Comparison of ENCODE assay signal across 10 cellular contexts in genomic region chr4:42673084-42673429, GRCh38. TPM values are rescaled to one million over a fixed set of nuclear protein-coding genes. Genes with fewer than 3 reads are reported as not detected.
A peak's percentile ranks its signal among the peaks of the same experiment; 100 is the strongest.
DNase-seq lines count a peak whose midpoint lies in the region; ATAC-seq and TF ChIP-seq lines count a peak whose summit lies in the region.
"Had no signal": no experiment of that assay in that cellular context is flagged by ENCODE, and none has a peak within 500 bp of the region (broad histone marks: within the 10 kb centered on the region; RNA-seq: fewer than 3 reads in every experiment).

No MANE protein-coding gene starts in this region.

- H3K9ac ChIP-seq in PC-3 (ENCODE audit: low read length): no peak overlapping the region

- H3K36me3 ChIP-seq in stomach (no peaks in the 10 kb centered on the region), spleen (no peaks in the 10 kb centered on the region), PC-3 (ENCODE audit: low read depth, low read length) (no peaks in the 10 kb centered on the region)

- POLR2A ChIA-PET in activated CD4-positive, alpha-beta memory T cell treated with anti-CD3 and anti-CD28 coated beads for 36 hours (lab: Charles Lee): interaction anchor here (0.7 to 2.3 kb wide), 4 partner anchors 15 to 93 kb away, joined by 3 to 23 read pairs (median 4); partner anchors contain the start of gene ATP8A1
- POLR2A ChIA-PET in PC-3 (lab: Charles Lee; ENCODE audit: unreplicated experiment): no interaction called here

- intact Hi-C loops in activated CD4-positive, alpha-beta memory T cell treated with anti-CD3 and anti-CD28 coated beads for 36 hours (cut with micrococcal nuclease): loop anchor here (2.0 kb wide), 2 partner anchors 34 to 64 kb away; no protein-coding TSS in a partner anchor
- intact Hi-C loops in left ventricle myocardium superior (cut with micrococcal nuclease) (no loop called here), stomach (cut with DNase I; ENCODE audit: low total_unique reads) (no loop called here), spleen (cut with DNase I; ENCODE audit: low total_unique reads) (no loop called here), PC-3 (cut with micrococcal nuclease) (no loop called here)

- CTCF ChIA-PET in activated CD4-positive, alpha-beta memory T cell treated with anti-CD3 and anti-CD28 coated beads for 36 hours (lab: Charles Lee): interaction anchor here (1.1 to 1.6 kb wide), 2 partner anchors 16 kb away, joined by 3 to 10 read pairs; partner anchors contain the start of gene ATP8A1
- CTCF ChIA-PET in PC-3 (lab: Charles Lee): no interaction called here

- H3K36me3 Mint-ChIP-seq in activated T-cell treated with anti-CD3 and anti-CD28 coated beads, Interleukin-2, amount 50 U/mL, for 24 hours (ENCODE audit: low read depth): no peaks in the 10 kb centered on the region
- H3K36me3 Mint-ChIP-seq in activated CD4-positive, alpha-beta memory T cell treated with anti-CD3 and anti-CD28 coated beads for 36 hours: peaks cover 2% of the 10 kb centered on the region

- H4K20me1 ChIP-seq in PC-3 (ENCODE audit: low read length): no peaks in the 10 kb centered on the region

- TF ChIP-seq CTCF in stomach (IDR thresholded peaks at IDR 0.05) (no peak), spleen (IDR thresholded peaks at IDR 0.05 in 8 of 11, conservative IDR thresholded peaks at IDR 0.05 in 3 of 11) (no peak), PC-3 (conservative IDR thresholded peaks at IDR 0.05; ENCODE audit: low read depth, low read length) (no peak)

- H3K9me2 ChIP-seq in PC-3 (replicated peaks; ENCODE audit: low read length): no peaks in the 10 kb centered on the region

- H3K79me2 ChIP-seq in PC-3 (ENCODE audit: low read length): no peaks in the 10 kb centered on the region

- TF ChIP-seq EP300 in stomach (IDR thresholded peaks at IDR 0.05): no peak

- peak overlapping the region; percentile 65 for H3K4me3 Mint-ChIP-seq in activated T-cell treated with anti-CD3 and anti-CD28 coated beads, Interleukin-2, amount 50 U/mL, for 24 hours
- peak overlapping the region; percentile 20 for H3K4me3 Mint-ChIP-seq in activated CD4-positive, alpha-beta memory T cell treated with anti-CD3 and anti-CD28 coated beads for 36 hours
- H3K4me3 Mint-ChIP-seq: B cell had no signal

- H2AFZ ChIP-seq in PC-3 (ENCODE audit: low read length): no peak overlapping the region

- no peaks in the 10 kb centered on the region for H3F3A ChIP-seq in PC-3 (ENCODE audit: low read length, unreplicated experiment)

- DNase-seq in activated T-cell treated with anti-CD3 and anti-CD28 coated beads, Interleukin-2, amount 50 U/mL, for 24 hours: no peak
- DNase-seq in activated T-cell treated with anti-CD3 and anti-CD28 coated beads, Interleukin-2, amount 50 U/mL, for 1 hour: no peak
- DNase-seq in activated CD4-positive, alpha-beta memory T cell treated with anti-CD3 and anti-CD28 coated beads for 36 hours: peak; percentile 43
- peak; percentile 56 for DNase-seq in left ventricle myocardium superior
- peak; percentile 61 for DNase-seq in stomach
- no peak for DNase-seq in spleen
- DNase-seq in PC-3: no peak
- DNase-seq: hippocampal formation had no signal

- peak overlapping the region; percentile 98 for H3K27ac Mint-ChIP-seq in activated T-cell treated with anti-CD3 and anti-CD28 coated beads, Interleukin-2, amount 50 U/mL, for 24 hours
- H3K27ac Mint-ChIP-seq in activated CD4-positive, alpha-beta memory T cell treated with anti-CD3 and anti-CD28 coated beads for 36 hours: peak overlapping the region; percentile 84
- H3K27ac Mint-ChIP-seq: B cell had no signal

- H3K9me3 ChIP-seq in stomach (no peaks in the 10 kb centered on the region), spleen (no peaks in the 10 kb centered on the region), PC-3 (ENCODE audit: low read length) (no peaks in the 10 kb centered on the region)

- H3K4me1 Mint-ChIP-seq in activated T-cell treated with anti-CD3 and anti-CD28 coated beads, Interleukin-2, amount 50 U/mL, for 24 hours (ENCODE audit: low read depth): peaks cover 75% of the 10 kb centered on the region
- H3K4me1 Mint-ChIP-seq in activated CD4-positive, alpha-beta memory T cell treated with anti-CD3 and anti-CD28 coated beads for 36 hours (ENCODE audit: low read depth): peaks cover 35% of the 10 kb centered on the region

- WGBS in stomach, 5 donors: 15 to 36% (median 28%) methylated on average over 2 of the region's 2 CpGs
- 46 to 72% (median 61%) methylated on average over 2 of the region's 2 CpGs for WGBS in spleen, 5 donors

- H3K4me3 ChIP-seq in stomach (no peak overlapping the region), spleen (no peak overlapping the region), PC-3 (ENCODE audit: low read length) (no peak overlapping the region)

- TF ChIP-seq POLR2A in stomach (IDR thresholded peaks at IDR 0.05) (no peak), spleen (IDR thresholded peaks at IDR 0.05) (no peak)

- peaks cover 4% of the 10 kb centered on the region for H3K9me3 Mint-ChIP-seq in activated T-cell treated with anti-CD3 and anti-CD28 coated beads, Interleukin-2, amount 50 U/mL, for 24 hours
- H3K9me3 Mint-ChIP-seq in activated CD4-positive, alpha-beta memory T cell treated with anti-CD3 and anti-CD28 coated beads for 36 hours: no peaks in the 10 kb centered on the region

- H3K4me1 ChIP-seq in stomach: peaks cover 0 to 9% (median 0%) of the 10 kb centered on the region in 4 donors
- peaks cover 0 to 31% (median 5%) of the 10 kb centered on the region in 6 donors for H3K4me1 ChIP-seq in spleen
- no peaks in the 10 kb centered on the region for H3K4me1 ChIP-seq in PC-3 (ENCODE audit: insufficient read depth, low read length)

- H3K27me3 ChIP-seq in stomach (no peaks in the 10 kb centered on the region), spleen (replicated peaks in 1 of 7) (no peaks in the 10 kb centered on the region), PC-3 (ENCODE audit: low read length) (peaks cover 7% of the 10 kb centered on the region; the same call in 1 of the 2 replicates)

- no peaks in the 10 kb centered on the region for H3K27me3 Mint-ChIP-seq in activated T-cell treated with anti-CD3 and anti-CD28 coated beads, Interleukin-2, amount 50 U/mL, for 24 hours
- H3K27me3 Mint-ChIP-seq in activated CD4-positive, alpha-beta memory T cell treated with anti-CD3 and anti-CD28 coated beads for 36 hours: no peaks in the 10 kb centered on the region

- no TSS peak for BruUV-seq in PC-3 (replicated peaks; lab: Mats Ljungman, UMichigan)

- no peak overlapping the region for H3K4me2 ChIP-seq in PC-3 (ENCODE audit: low read length)

- H3K27ac ChIP-seq in stomach: peak overlapping the region in 2 of 5 donors; percentile 23 to 59
- H3K27ac ChIP-seq in spleen: peak overlapping the region in 4 of 8 donors; percentile 17 to 70 (median 53)
- no peak overlapping the region for H3K27ac ChIP-seq in PC-3 (ENCODE audit: low read length)

- ATAC-seq in left ventricle myocardium superior (peak; percentile 100), HG03457 (IDR thresholded peaks at IDR 0.05; ENCODE audit: unreplicated experiment) (no peak), PC-3 (no peak)

RNA-seq across cellular contexts. Expression of gene ATP8A1, which starts 16.2 kb away (rescaled TPM):
- total RNA-seq in activated CD4-positive, alpha-beta memory T cell treated with anti-CD3 and anti-CD28 coated beads for 36 hours: 10 to 100 TPM; 23.9 to 24.0 TPM
- total RNA-seq in left ventricle myocardium superior: 14.0 TPM
- total RNA-seq in stomach: 100 to 1,000 TPM in 1 of 5 donors, 10 to 100 TPM in 4; 15.8 to 104 (median 54.0) TPM
- polyA plus RNA-seq in stomach: 1 to 10 TPM; 2.6 to 5.1 (median 2.8) TPM
- 10 to 100 TPM; 40.6 to 87.0 (median 49.4) TPM for total RNA-seq in spleen
- 10 to 100 TPM; 14.4 to 19.1 (median 16.1) TPM for polyA plus RNA-seq in spleen
- total RNA-seq in PC-3 (2014; rRNA removed): 3.9 and 5.3 TPM in 2 replicates

Comparison
In these comparisons a context has a peak if more than half of its experiments do, and no peak if none do; other contexts are left out.
1. DNase-seq: peak in activated CD4-positive, alpha-beta memory T cell treated with anti-CD3 and anti-CD28 coated beads for 36 hours (single experiment), left ventricle myocardium superior (single experiment) and stomach (single experiment); none in activated T-cell treated with anti-CD3 and anti-CD28 coated beads, Interleukin-2, amount 50 U/mL, for 24 hours (single experiment), activated T-cell treated with anti-CD3 and anti-CD28 coated beads, Interleukin-2, amount 50 U/mL, for 1 hour (single experiment), spleen (single experiment) and PC-3 (single experiment).